In genomic region chr20:33559994-33560393, GRCh38 we compare ENCODE assay signal across 20 cellular contexts.
DNase-seq lines count a peak whose midpoint lies in the region; ATAC-seq, FAIRE-seq and TF ChIP-seq lines count a peak whose summit lies in the region.
"Had no signal": no experiment of that assay in that cellular context is flagged by ENCODE, and none has a peak within 500 bp of the region (broad histone marks: within the 10 kb centered on the region; RNA-seq: fewer than 3 reads in every experiment).

No MANE protein-coding gene starts in this region.

- H3K4me1 ChIP-seq in psoas muscle = peaks cover 18% of the 10 kb centered on the region

- TF ChIP-seq CTCF in psoas muscle (IDR thresholded peaks at IDR 0.05) = no peak

- H3K36me3 ChIP-seq in SK-N-MC (ENCODE audit: insufficient read depth, low read length) = no peaks in the 10 kb centered on the region
- no peaks in the 10 kb centered on the region for H3K36me3 ChIP-seq in psoas muscle (ENCODE audit: insufficient read depth in 1 of 2, low read depth in 1 of 2)

- H3K9me3 ChIP-seq in SK-N-MC (ENCODE audit: low read depth, low read length) (no peaks in the 10 kb centered on the region), psoas muscle (no peaks in the 10 kb centered on the region)
- H3K9me3 ChIP-seq: SK-N-SH had no signal

- no peak overlapping the region for H3K4me3 ChIP-seq in SK-N-MC
- no peak overlapping the region for H3K4me3 ChIP-seq in psoas muscle
- H3K4me3 ChIP-seq: BLaER1 treated with 17β-estradiol and CSF1 and Interleukin-3, amounts not matched to agents 10 nM and 100 nM had no signal

- intact Hi-C loops in psoas muscle (cut with DNase I) = no loop called here

- 46 to 70% (median 49%) methylated on average over 2 of the region's 2 CpGs for WGBS in psoas muscle, 3 donors

- TF ChIP-seq POLR2A in GM12891 (IDR thresholded peaks at IDR 0.05; ENCODE audit: low read depth, low read length) = no peak

- FAIRE-seq in GM12891 (lab: Jason Lieb, UNC) = peak; percentile 5
- FAIRE-seq: GM12892, HTR-8/SVneo had no signal

- H3K9ac ChIP-seq in SK-N-MC (ENCODE audit: insufficient read length) = no peak overlapping the region
- H3K9ac ChIP-seq: BLaER1 treated with 17β-estradiol and CSF1 and Interleukin-3, amounts not matched to agents 10 nM and 100 nM; SK-N-SH had no signal

- DNase-seq in DMS79 (lab: John Stamatoyannopoulos, UW) = peak; percentile 17
- no peak for DNase-seq in DMS79 treated with DMSO at 0.1 percent for 48 hours (lab: John Stamatoyannopoulos, UW)
- no peak for DNase-seq in GM12891 (ENCODE audit: insufficient read length, low spot score)
- DNase-seq in SK-N-MC (ENCODE audit: low read depth, low spot score) = no peak
- no peak for DNase-seq in psoas muscle
- DNase-seq in NCI-H146 (lab: John Stamatoyannopoulos, UW) = no peak
- no peak for DNase-seq in AG20443 (ENCODE audit: low spot score)
- no peak for DNase-seq in NCI-H1436 (lab: John Stamatoyannopoulos, UW)
- DNase-seq: 8988T, DMS53, NCI-H1048, NCI-H1694, NCI-H510A treated with DMSO at 0.1 percent for 48 hours, SK-N-SH had no signal

- H3K27ac ChIP-seq in SK-N-MC = peak overlapping the region; percentile 40; the same call in 1 of the 2 replicates
- no peak overlapping the region for H3K27ac ChIP-seq in psoas muscle
- H3K27ac ChIP-seq: BLaER1 treated with 17β-estradiol and CSF1 and Interleukin-3, amounts not matched to agents 10 nM and 100 nM had no signal

- ATAC-seq in psoas muscle = peak; percentile 18 to 48 (median 38)
- ATAC-seq: HCT116, Panc1, Right ventricle myocardium inferior had no signal

- H3K27me3 ChIP-seq in psoas muscle (ENCODE audit: insufficient read depth in 3 of 3, low read length in 2 of 3) = no peaks in the 10 kb centered on the region
- H3K27me3 ChIP-seq: BLaER1 treated with 17β-estradiol and CSF1 and Interleukin-3, amounts not matched to agents 10 nM and 100 nM had no signal

TF ChIP-seq in GM12891, 5 proteins besides CTCF, POLR2A, EP300 and RAD21:
- no peak for TF ChIP-seq SPI1 (IDR thresholded peaks at IDR 0.05; ENCODE audit: low read depth, low read length)
- TF ChIP-seq POU2F2 (IDR thresholded peaks at IDR 0.05; ENCODE audit: low read depth, low read length) = no peak
- no peak for TF ChIP-seq TAF1 (IDR thresholded peaks at IDR 0.05; ENCODE audit: low read depth, low read length)
- TF ChIP-seq POLR2AphosphoS5 (IDR thresholded peaks at IDR 0.05; ENCODE audit: low read depth, low read length) = no peak
- TF ChIP-seq PAX5 (IDR thresholded peaks at IDR 0.05; ENCODE audit: insufficient read depth, low read length, severe bottlenecking) = no peak
TF ChIP-seq in GM12891: peak in this region for 0.
